ENCODE assay signal across 28 cellular contexts in the genomic region with DNA sequence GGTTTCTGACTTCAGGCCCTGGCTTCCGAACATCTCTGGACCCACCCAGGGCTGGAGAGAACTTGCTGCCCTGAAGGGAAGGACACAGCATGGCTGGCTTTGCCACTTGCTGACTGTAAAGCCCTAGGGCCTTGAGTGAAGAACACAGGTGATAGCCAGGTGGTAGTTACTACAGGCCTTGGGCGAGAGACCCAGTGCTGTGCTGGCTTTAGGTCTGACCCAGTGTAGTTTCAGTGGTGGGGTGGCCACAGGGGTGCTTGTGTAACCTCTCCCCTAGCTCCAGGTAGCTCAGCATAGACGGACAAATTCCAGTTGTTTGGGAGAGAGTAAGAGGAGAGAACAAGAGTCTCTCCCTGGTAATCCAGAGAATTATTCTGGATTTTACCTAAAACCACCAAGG.
"Had no signal": no experiment of that assay in that cellular context is flagged by ENCODE, and none has a peak within 500 bp of the region (broad histone marks: within the 10 kb centered on the region; RNA-seq: fewer than 3 reads in every experiment).

No MANE protein-coding gene starts in this region.

- DNase-seq: activated CD4-positive, alpha-beta T cell treated with anti-CD3 and anti-CD28 coated beads for 48 hours; activated CD4-positive, alpha-beta T cell treated with anti-CD3 and anti-CD28 coated beads, Interleukin-2, amount 50 U/mL, for 48 hours; activated CD8-positive, alpha-beta memory T cell treated with anti-CD3 and anti-CD28 coated beads for 24 hours; activated effector memory CD4-positive, alpha-beta T cell treated with Interleukin-2 at 50 U/mL for 16 hours; activated naive CD4-positive, alpha-beta T cell treated with anti-CD3 and anti-CD28 coated beads for 36 hours; activated naive CD8-positive, alpha-beta T cell treated with anti-CD3 and anti-CD28 coated beads for 36 hours; adrenal gland; aorta; body of pancreas; cerebellar nuclear complex; cortex of kidney; heart left ventricle; hypothalamus; immature natural killer cell; kidney; lower lobe of right lung; mesendoderm; stimulated activated CD4-positive, alpha-beta T cell treated with anti-CD3 and anti-CD28 coated beads, Interleukin-12 subunit alpha, Interleukin-12 subunit beta, amount 100 ng/mL, for 4 hours; stimulated activated CD4-positive, alpha-beta T cell treated with anti-CD3 and anti-CD28 coated beads, Interleukin-4, amount 100 ng/mL, for 1 hour; stimulated activated naive CD8-positive, alpha-beta T cell treated with anti-CD3 and anti-CD28 coated beads, Interleukin-15, amount 100 ng/mL, for 72 hours; T1000; tibial artery; WERI-Rb-1 had no signal

- H3K4me3 ChIP-seq: adrenal gland, body of pancreas, heart left ventricle, lower lobe of right lung, skin epidermis, tibial artery had no signal

- H3K27me3 ChIP-seq: adrenal gland, body of pancreas, heart left ventricle, tibial artery had no signal

- FAIRE-seq: kidney had no signal

- ATAC-seq: activated CD4-positive, CD25-positive, alpha-beta regulatory T cell treated with anti-CD3 and anti-CD28 coated beads, Interleukin-2, amount 50 U/mL, for 24 hours; body of pancreas; esophagus mucosa; heart left ventricle; lower lobe of right lung; natural killer cell treated with Interleukin-12 subunit alpha and Interleukin-12 subunit beta and Interleukin-15 and Interleukin-18, amount 100 ng/mL, for 72 hours; sciatic nerve; stimulated activated naive CD8-positive, alpha-beta T cell treated with anti-CD3 and anti-CD28 coated beads, Interleukin-15, amount 100 ng/mL, for 72 hours had no signal

- H3K4me1 ChIP-seq: body of pancreas, tibial artery had no signal

- H3K9me3 ChIP-seq: adrenal gland, lower lobe of right lung, tibial artery had no signal

- H3K36me3 ChIP-seq: adrenal gland, lower lobe of right lung, WERI-Rb-1 had no signal

- H3K27ac ChIP-seq: adrenal gland, body of pancreas, heart left ventricle, lower lobe of right lung, skin epidermis, tibial artery, WERI-Rb-1 had no signal
